ENCODE assay signal across 13 cellular contexts in the genomic region with DNA sequence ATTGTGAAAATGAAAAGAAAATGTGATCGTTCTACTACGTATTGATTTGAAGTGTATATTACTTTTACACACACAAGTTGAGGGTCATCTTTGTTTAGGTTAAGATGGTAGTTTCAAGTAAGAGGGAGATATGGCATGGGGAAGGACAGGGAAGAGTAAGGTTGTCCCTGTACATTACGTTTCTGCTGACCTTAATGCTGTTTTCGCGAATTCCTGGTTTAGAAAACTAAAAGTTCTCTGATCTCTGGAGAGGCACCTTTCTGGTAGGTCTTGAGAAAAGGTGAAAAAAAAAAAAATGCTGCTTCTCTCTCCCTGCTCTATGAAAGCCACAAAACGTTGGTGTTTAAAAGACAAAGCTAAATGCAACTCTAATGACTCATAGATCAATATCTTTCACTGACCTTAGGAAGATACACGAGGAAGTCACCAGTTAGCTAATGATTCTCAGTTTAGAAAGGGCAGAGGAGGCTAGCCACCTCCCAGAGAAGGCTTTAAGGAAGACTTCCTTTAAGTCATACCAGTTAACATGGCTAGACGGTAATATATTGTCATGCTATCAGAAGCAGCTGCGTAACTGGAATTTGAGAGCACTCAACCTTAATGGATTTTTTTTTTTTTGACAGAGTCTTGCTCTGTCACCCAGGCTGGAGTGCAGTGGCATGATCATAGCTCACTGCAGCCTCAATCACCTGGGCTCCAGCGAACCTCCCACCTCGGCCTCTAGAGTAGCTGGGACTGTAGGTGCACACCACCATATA. TPM values are rescaled to one million over a fixed set of nuclear protein-coding genes. Genes with fewer than 3 reads are reported as not detected.
DNase-seq lines count a peak whose midpoint lies in the region; ATAC-seq and TF ChIP-seq lines count a peak whose summit lies in the region.
"Had no signal": no experiment of that assay in that cellular context is flagged by ENCODE, and none has a peak within 500 bp of the region (broad histone marks: within the 10 kb centered on the region; RNA-seq: fewer than 3 reads in every experiment).

No MANE protein-coding gene starts in this region.

- no peak overlapping the region for H4K91ac ChIP-seq in H9 (ENCODE audit: insufficient read length, low read depth, low read length)

- TF ChIP-seq EP300 in SK-N-SH (IDR thresholded peaks at IDR 0.05; ENCODE audit: borderline replicate concordance in 1 of 2, low read depth in 1 of 2, low read length in 1 of 2): peak in 1 of 2 experiments; percentile 68; a peak in 1 of 4 replicates

- H3K4me3 Mint-ChIP-seq in H9: no peak overlapping the region
- H3K4me3 Mint-ChIP-seq: CD8-positive, alpha-beta T cell had no signal

- H3K9ac ChIP-seq in SK-N-SH: no peak overlapping the region
- H3K9ac ChIP-seq in iPS-15b (ENCODE audit: low read depth, low read length): peak overlapping the region; percentile 1
- no peak overlapping the region for H3K9ac ChIP-seq in H9 (ENCODE audit: extremely low read depth, insufficient read length, low read length)

- H3K4me1 ChIP-seq in SK-N-SH (ENCODE audit: control insufficient read depth in 1 of 2, insufficient read depth in 2 of 2, low read depth in 1 of 2, low read length in 1 of 2): peaks cover 0 to 13% of the 10 kb centered on the region in 2 experiments; a peak in 2 of 4 replicates
- peaks cover 11% of the 10 kb centered on the region for H3K4me1 ChIP-seq in iPS-15b (ENCODE audit: control insufficient read depth, insufficient read depth, low read length)
- peaks cover 3% of the 10 kb centered on the region; the same call in 1 of the 2 replicates for H3K4me1 ChIP-seq in H9 (ENCODE audit: insufficient read depth, low read length)

- CTCF ChIA-PET in SK-N-SH (lab: Yijun Ruan, JAX): no interaction called here

- H3K9me3 Mint-ChIP-seq in H9: peaks cover 0 to 3% of the 10 kb centered on the region in 2 experiments; a peak in 1 of 5 replicates

- H3K4me2 ChIP-seq in SK-N-SH: peak overlapping the region; percentile 62
- H3K4me2 ChIP-seq in H9 (ENCODE audit: insufficient read depth, insufficient read length, low read length): no peak overlapping the region

- no peaks in the 10 kb centered on the region for H3K79me1 ChIP-seq in H9 (ENCODE audit: insufficient read depth, low read depth, low read length, poor library complexity, severe bottlenecking)

- H4K8ac ChIP-seq in H9 (replicated peaks; ENCODE audit: insufficient read length, low read depth, low read length): no peak overlapping the region

- DNase-seq in HL-60 (ENCODE audit: low read depth in 1 of 2, low spot score in 1 of 2): peak; percentile 38 to 74
- no peak for DNase-seq in SK-N-SH
- no peak for DNase-seq in stimulated activated CD4-positive, alpha-beta T cell treated with anti-CD3 and anti-CD28 coated beads, Interleukin-1b, Interleukin-23, amount 100 ng/mL, for 48 hours
- DNase-seq in H9: no peak
- DNase-seq: activated naive CD4-positive, alpha-beta T cell treated with Interleukin-2 at 50 U/mL for 16 hours; CD8-positive, alpha-beta T cell; heart left ventricle; Right ventricle myocardium superior had no signal

- no peaks in the 10 kb centered on the region for H3K27me3 Mint-ChIP-seq in H9 (ENCODE audit: low read depth)

- no peak overlapping the region for H2BK5ac ChIP-seq in H9 (ENCODE audit: insufficient read length, low read length)

- no peak overlapping the region for H2BK15ac ChIP-seq in H9 (ENCODE audit: low read depth, low read length)

- no peak overlapping the region for H2BK20ac ChIP-seq in H9 (ENCODE audit: low read depth, low read length, poor library complexity, severe bottlenecking)

- no peak overlapping the region for H2AK5ac ChIP-seq in H9 (ENCODE audit: insufficient read length, low read length)

- no peaks in the 10 kb centered on the region for H3K27me3 ChIP-seq in HL-60 (ENCODE audit: insufficient read depth, poor library complexity, severe bottlenecking)
- no peaks in the 10 kb centered on the region for H3K27me3 ChIP-seq in SK-N-SH (ENCODE audit: insufficient read depth)
- H3K27me3 ChIP-seq in iPS-15b (ENCODE audit: control insufficient read depth, insufficient read depth, low read length): no peaks in the 10 kb centered on the region
- no peaks in the 10 kb centered on the region for H3K27me3 ChIP-seq in H9 (ENCODE audit: insufficient read depth, low read length)
- H3K27me3 ChIP-seq: heart left ventricle had no signal

- H3K27ac Mint-ChIP-seq in H9: no peak overlapping the region
- H3K27ac Mint-ChIP-seq: CD8-positive, alpha-beta T cell; progenitor cell of endocrine pancreas had no signal

- no peak for TF ChIP-seq RAD21 in SK-N-SH (IDR thresholded peaks at IDR 0.05; ENCODE audit: low read length)

- no peak overlapping the region for H3K18ac ChIP-seq in H9 (ENCODE audit: insufficient read length, low read depth, low read length)

- peaks cover 11 to 16% of the 10 kb centered on the region in 2 experiments for H3K4me1 Mint-ChIP-seq in H9

- no peak overlapping the region for H3K23ac ChIP-seq in H9 (ENCODE audit: insufficient read length, low read depth, low read length)

- no peak for TF ChIP-seq CTCF in C4-2B (conservative IDR thresholded peaks at IDR 0.05)
- TF ChIP-seq CTCF in HL-60 (IDR thresholded peaks at IDR 0.05; ENCODE audit: insufficient read depth, low read length): no peak
- no peak for TF ChIP-seq CTCF in SK-N-SH (IDR thresholded peaks at IDR 0.05)
- no peak for TF ChIP-seq CTCF in H9 (conservative IDR thresholded peaks at IDR 0.05)

- H3K4ac ChIP-seq in H9 (ENCODE audit: low read depth, low read length): no peak overlapping the region

- POLR2A ChIA-PET in SK-N-SH (lab: Yijun Ruan, JAX): no interaction called here

- no peaks in the 10 kb centered on the region for H3K23me2 ChIP-seq in H9 (ENCODE audit: insufficient read length, low read depth, low read length, poor library complexity, severe bottlenecking)

- WGBS in SK-N-SH (ENCODE audit: low lambda C conversion rate): 57% methylated on average over 11 of the region's 11 CpGs
- no CpG with 5 or more reads among the region's 11 CpGs for WGBS in H9 (ENCODE audit: extremely low coverage, insufficient read length, low lambda C conversion rate)

- H4K20me1 ChIP-seq in SK-N-SH (ENCODE audit: insufficient read depth) (no peaks in the 10 kb centered on the region), H9 (ENCODE audit: control insufficient read depth, insufficient read depth, insufficient read length) (no peaks in the 10 kb centered on the region)

- no peak overlapping the region for H2BK12ac ChIP-seq in H9 (ENCODE audit: insufficient read length, low read depth, low read length)

- H3K27ac ChIP-seq in C4-2B (peak overlapping the region; percentile 55), HL-60 (replicated peaks) (0 out of 2 replicates have a peak overlapping the region, but pooled peaks have one; percentile 3), SK-N-SH (ENCODE audit: low read depth in 2 of 2, low read length in 1 of 2) (peak overlapping the region in 1 of 2 experiments; percentile 59; a peak in 2 of 4 replicates), H9 (ENCODE audit: insufficient read length, low read depth, low read length) (no peak overlapping the region)
- H3K27ac ChIP-seq: heart left ventricle had no signal

- H3K36me3 ChIP-seq in SK-N-SH (replicated peaks in 1 of 2; ENCODE audit: control insufficient read depth in 1 of 2, insufficient read depth in 2 of 2, low read length in 1 of 2) (no peaks in the 10 kb centered on the region), iPS-15b (ENCODE audit: control insufficient read depth, insufficient read depth, low read length) (no peaks in the 10 kb centered on the region)
- H3K36me3 ChIP-seq: heart left ventricle had no signal

- no peaks in the 10 kb centered on the region for H3K9me2 ChIP-seq in SK-N-SH

- no peaks in the 10 kb centered on the region for H3K36me3 Mint-ChIP-seq in H9 (ENCODE audit: insufficient read depth in 1 of 3, low read depth in 3 of 3)
- H3K36me3 Mint-ChIP-seq: CD8-positive, alpha-beta T cell had no signal

- no peak overlapping the region for H3T11ph ChIP-seq in H9 (ENCODE audit: low read length)

- no peak for ATAC-seq in GM21723 (IDR thresholded peaks at IDR 0.05; ENCODE audit: unreplicated experiment)
- ATAC-seq in GM19328 (IDR thresholded peaks at IDR 0.05; ENCODE audit: unreplicated experiment): no peak
- ATAC-seq: CD8-positive, alpha-beta T cell; heart left ventricle had no signal

- H3K56ac ChIP-seq in H9 (ENCODE audit: insufficient read length, low read depth, low read length): no peak overlapping the region

- H2AFZ ChIP-seq in SK-N-SH (ENCODE audit: low read depth) (peak overlapping the region; percentile 66), H9 (ENCODE audit: low read length) (no peak overlapping the region)

- no peaks in the 10 kb centered on the region for H3K79me2 ChIP-seq in SK-N-SH (ENCODE audit: insufficient read depth)
- H3K79me2 ChIP-seq in H9 (ENCODE audit: insufficient read depth, low read length): no peaks in the 10 kb centered on the region

- H2BK120ac ChIP-seq in H9 (ENCODE audit: low read depth, low read length, poor library complexity, severe bottlenecking): no peak overlapping the region

- no peak overlapping the region for H3K14ac ChIP-seq in H9 (ENCODE audit: insufficient read depth, low read length)

- H3K9me3 ChIP-seq in SK-N-SH (no peaks in the 10 kb centered on the region), iPS-15b (ENCODE audit: control insufficient read depth, insufficient read depth, low read length) (no peaks in the 10 kb centered on the region), H9 (ENCODE audit: control insufficient read depth, low read depth, low read length) (no peaks in the 10 kb centered on the region)
- H3K9me3 ChIP-seq: heart left ventricle had no signal

- H3F3A ChIP-seq in SK-N-SH (replicated peaks; ENCODE audit: insufficient read depth): peaks cover 4% of the 10 kb centered on the region

- H4K5ac ChIP-seq in H9 (ENCODE audit: insufficient read length, low read depth, low read length): no peak overlapping the region

- H3K4me3 ChIP-seq in HL-60 (replicated peaks; ENCODE audit: insufficient read depth, low read length): no peak overlapping the region
- H3K4me3 ChIP-seq in SK-N-SH (ENCODE audit: low read depth in 2 of 2, low read length in 1 of 2): no peak overlapping the region
- H3K4me3 ChIP-seq in iPS-15b (ENCODE audit: low read depth, low read length): no peak overlapping the region
- H3K4me3 ChIP-seq: heart left ventricle had no signal

TF ChIP-seq in SK-N-SH, 30 proteins besides CTCF, POLR2A, EP300 and RAD21 (continues in another document):
- TF ChIP-seq FOXM1 (IDR thresholded peaks at IDR 0.05; ENCODE audit: low read depth): peak; percentile 44; the same call in 1 of the 2 replicates
- no peak for TF ChIP-seq RFX5 (IDR thresholded peaks at IDR 0.05; ENCODE audit: low read length)
- peak; percentile 60 for TF ChIP-seq TCF12 (IDR thresholded peaks at IDR 0.05)

RNA-seq across cellular contexts. Expression of a gene that starts 13.2 kb away (rescaled TPM):
- 0.06 and 0.07 TPM in 2 replicates for polyA plus RNA-seq in SK-N-SH (2012; rRNA removed)
- polyA plus RNA-seq in SK-N-SH (2012; cell fraction: cytosol; rRNA removed): 0.08 TPM in 2 replicates
- polyA plus RNA-seq in SK-N-SH (2012; cell fraction: nucleus; rRNA removed): 0.06 and 0.07 TPM in 2 replicates
- 0.28 TPM in 1 of 2 replicates, not detected in the other for total RNA-seq in H9 (2021)
- total RNA-seq: CD8-positive, alpha-beta T cell; heart left ventricle; progenitor cell of endocrine pancreas; Right ventricle myocardium superior had no signal

RNA-seq across cellular contexts. Expression of a gene that starts 14.8 kb away (rescaled TPM):
- polyA plus RNA-seq in SK-N-SH (2012; rRNA removed): 109 and 129 TPM in 2 replicates
- polyA plus RNA-seq in SK-N-SH (2012; cell fraction: cytosol; rRNA removed): 167 and 214 TPM in 2 replicates
- polyA plus RNA-seq in SK-N-SH (2012; cell fraction: nucleus; rRNA removed): 25.1 and 62.3 TPM in 2 replicates
- 126 and 141 TPM in 2 replicates for total RNA-seq in H9 (2021)

Comparison
In these comparisons a context has a peak if more than half of its experiments do, and no peak if none do; other contexts are left out.
1. DNase-seq: peak in HL-60 (2 of 2); none in SK-N-SH (single experiment), stimulated activated CD4-positive, alpha-beta T cell treated with anti-CD3 and anti-CD28 coated beads, Interleukin-1b, Interleukin-23, amount 100 ng/mL, for 48 hours (single experiment) and H9 (single experiment).